Comparison of ENCODE assay signal across 27 cellular contexts in genomic region chr3:42220436-42220835, GRCh38. TPM values are rescaled to one million over a fixed set of nuclear protein-coding genes. Genes with fewer than 3 reads are reported as not detected.
DNase-seq lines count a peak whose midpoint lies in the region; ATAC-seq, FAIRE-seq and TF ChIP-seq lines count a peak whose summit lies in the region.
"Had no signal": no experiment of that assay in that cellular context is flagged by ENCODE, and none has a peak within 500 bp of the region (broad histone marks: within the 10 kb centered on the region; RNA-seq: fewer than 3 reads in every experiment).

No MANE protein-coding gene starts in this region.

- ATAC-seq in HepG2 (peak; percentile 26; the same call in 2 of the 3 replicates), right lobe of liver (no peak), natural killer cell (no peak), GM21528 (IDR thresholded peaks at IDR 0.05; ENCODE audit: low FRiP score, unreplicated experiment) (no peak)
- ATAC-seq: HCT116 had no signal

- H3K4me1 Mint-ChIP-seq in endodermal cell (no peaks in the 10 kb centered on the region), neural crest cell (peaks cover 17% of the 10 kb centered on the region), type B pancreatic cell (ENCODE audit: unreplicated experiment) (no peaks in the 10 kb centered on the region), natural killer cell (peaks cover 22 to 23% of the 10 kb centered on the region in 2 donors)
- peaks cover 21% of the 10 kb centered on the region for H3K4me1 Mint-ChIP-seq in activated CD4-positive, alpha-beta memory T cell treated with anti-CD3 and anti-CD28 coated beads for 36 hours (ENCODE audit: low read depth)

- no peak for DNase-seq in HepG2 (ENCODE audit: low spot score)
- DNase-seq in right lobe of liver = no peak
- DNase-seq in endodermal cell = peak; percentile 20
- DNase-seq in neural crest cell (ENCODE audit: low read depth, low spot score) = no peak
- DNase-seq in type B pancreatic cell (ENCODE audit: extremely low spot score, unreplicated experiment) = peak; percentile 62
- DNase-seq in natural killer cell = no peak
- no peak for DNase-seq in activated CD4-positive, alpha-beta memory T cell treated with anti-CD3 and anti-CD28 coated beads for 36 hours
- DNase-seq: Caco-2; CD4-positive, alpha-beta T cell; Karpas-422; NCI-H1092 treated with DMSO at 0.1 percent for 48 hours; NCI-H1436; NCI-H187; NCI-H2171 treated with DMSO at 0.1 percent for 48 hours; NCI-H524; NCI-H748 treated with DMSO at 0.1 percent for 48 hours; SIG-M5 had no signal

- H3K79me2 ChIP-seq in HepG2 (ENCODE audit: insufficient read depth, low read length) = no peaks in the 10 kb centered on the region

- TF ChIP-seq CTCF in HepG2 (CRISPR knock-in tag; IDR thresholded peaks at IDR 0.05) = no peak
- no peak for TF ChIP-seq CTCF in right lobe of liver (IDR thresholded peaks at IDR 0.05)
- TF ChIP-seq CTCF in endodermal cell (conservative IDR thresholded peaks at IDR 0.05) = no peak
- no peak for TF ChIP-seq CTCF in neural crest cell (conservative IDR thresholded peaks at IDR 0.05)
- no peak for TF ChIP-seq CTCF in type B pancreatic cell (conservative IDR thresholded peaks at IDR 0.05)
- no peak for TF ChIP-seq CTCF in natural killer cell (IDR thresholded peaks at IDR 0.05)

- H2AFZ ChIP-seq in HepG2 (ENCODE audit: low read length) = no peak overlapping the region

- no peak for FAIRE-seq in HepG2 (lab: Jason Lieb, UNC)
- FAIRE-seq: A204.1, G401.6, GM12891, RCC 7860 had no signal

- H3K27ac Mint-ChIP-seq in endodermal cell = peak overlapping the region; percentile 61
- peak overlapping the region; percentile 81 for H3K27ac Mint-ChIP-seq in neural crest cell (ENCODE audit: unreplicated experiment)
- H3K27ac Mint-ChIP-seq in type B pancreatic cell = no peak overlapping the region
- no peak overlapping the region for H3K27ac Mint-ChIP-seq in natural killer cell
- H3K27ac Mint-ChIP-seq in activated CD4-positive, alpha-beta memory T cell treated with anti-CD3 and anti-CD28 coated beads for 36 hours = no peak overlapping the region
- H3K27ac Mint-ChIP-seq: CD4-positive, alpha-beta T cell had no signal

- H3K4me3 Mint-ChIP-seq in endodermal cell = no peak overlapping the region
- H3K4me3 Mint-ChIP-seq in neural crest cell = no peak overlapping the region
- H3K4me3 Mint-ChIP-seq in type B pancreatic cell = no peak overlapping the region
- H3K4me3 Mint-ChIP-seq in natural killer cell = no peak overlapping the region
- no peak overlapping the region for H3K4me3 Mint-ChIP-seq in activated CD4-positive, alpha-beta memory T cell treated with anti-CD3 and anti-CD28 coated beads for 36 hours
- H3K4me3 Mint-ChIP-seq: CD4-positive, alpha-beta T cell had no signal

- TF ChIP-seq POLR2A in HepG2 (IDR thresholded peaks at IDR 0.05; ENCODE audit: insufficient read depth in 1 of 2, low read depth in 2 of 2, low read length in 2 of 2) (no peak), right lobe of liver (IDR thresholded peaks at IDR 0.05) (no peak)

- POLR2A ChIA-PET in HepG2 (lab: Yijun Ruan, JAX) = no interaction called here
- POLR2A ChIA-PET in activated CD4-positive, alpha-beta memory T cell treated with anti-CD3 and anti-CD28 coated beads for 36 hours (lab: Charles Lee) = no interaction called here

- intact Hi-C loops in HepG2 (cut with micrococcal nuclease; ENCODE audit: unreplicated experiment) = no loop called here
- intact Hi-C loops in right lobe of liver (cut with DNase I) = loop anchor here in 1 of 2 donors (10.0 kb wide), 1 partner anchor 314 kb away; no protein-coding TSS in a partner anchor
- intact Hi-C loops in natural killer cell (cut with micrococcal nuclease) = no loop called here
- intact Hi-C loops in activated CD4-positive, alpha-beta memory T cell treated with anti-CD3 and anti-CD28 coated beads for 36 hours (cut with micrococcal nuclease) = no loop called here

- no peaks in the 10 kb centered on the region for H4K20me1 ChIP-seq in HepG2 (ENCODE audit: insufficient read depth, low read length)

- no peaks in the 10 kb centered on the region for H3K27me3 Mint-ChIP-seq in endodermal cell (ENCODE audit: insufficient read depth)
- no peaks in the 10 kb centered on the region for H3K27me3 Mint-ChIP-seq in neural crest cell (ENCODE audit: low read depth)
- H3K27me3 Mint-ChIP-seq in type B pancreatic cell = no peaks in the 10 kb centered on the region
- no peaks in the 10 kb centered on the region for H3K27me3 Mint-ChIP-seq in natural killer cell (ENCODE audit: low read depth in 2 of 2)
- H3K27me3 Mint-ChIP-seq in activated CD4-positive, alpha-beta memory T cell treated with anti-CD3 and anti-CD28 coated beads for 36 hours = no peaks in the 10 kb centered on the region
- H3K27me3 Mint-ChIP-seq: CD4-positive, alpha-beta T cell had no signal

- peaks cover 18 to 49% of the 10 kb centered on the region in 2 experiments; a peak in 4 of 5 replicates for H3K36me3 ChIP-seq in HepG2 (replicated peaks in 1 of 2; ENCODE audit: control insufficient read depth in 1 of 2, insufficient read depth in 2 of 2, low read length in 2 of 2)
- H3K36me3 ChIP-seq in right lobe of liver = peaks cover 0 to 14% (median 5%) of the 10 kb centered on the region in 4 donors
- H3K36me3 ChIP-seq in endodermal cell (ENCODE audit: control insufficient read depth, insufficient read depth, low read length) = peaks cover 34% of the 10 kb centered on the region

- H3K9ac ChIP-seq in HepG2 (ENCODE audit: insufficient read depth, low read depth, low read length) (no peak overlapping the region), endodermal cell (ENCODE audit: extremely low read depth, low read length, poor library complexity, severe bottlenecking) (no peak overlapping the region)
- H3K9ac ChIP-seq: BLaER1 had no signal

- TF ChIP-seq RAD21 in HepG2 (CRISPR knock-in tag; IDR thresholded peaks at IDR 0.05) = no peak

- in situ Hi-C loops in HepG2 (cut with HindIII; ENCODE audit: extremely low pct_ligation_motif_present, low pct_unique_long_range_greater_than_20kb) = loop anchor here (10.0 kb wide), 1 partner anchor 314 kb away; no protein-coding TSS in a partner anchor

- no peaks in the 10 kb centered on the region for H3K4me1 ChIP-seq in HepG2 (ENCODE audit: insufficient read depth, low read length)
- peaks cover 0 to 3% (median 0%) of the 10 kb centered on the region in 4 donors for H3K4me1 ChIP-seq in right lobe of liver
- no peaks in the 10 kb centered on the region for H3K4me1 ChIP-seq in endodermal cell (ENCODE audit: control insufficient read depth, insufficient read depth, low read length)
- H3K4me1 ChIP-seq: Caco-2 had no signal

- H3K4me3 ChIP-seq in HepG2 (replicated peaks in 1 of 3; ENCODE audit: insufficient read depth in 1 of 3, low read depth in 2 of 3, low read length in 3 of 3) (no peak overlapping the region), right lobe of liver (no peak overlapping the region), endodermal cell (ENCODE audit: low read length) (no peak overlapping the region)
- H3K4me3 ChIP-seq: BLaER1, SK-N-MC had no signal

- H3K9me3 Mint-ChIP-seq in endodermal cell (no peaks in the 10 kb centered on the region), neural crest cell (no peaks in the 10 kb centered on the region), type B pancreatic cell (no peaks in the 10 kb centered on the region), natural killer cell (no peaks in the 10 kb centered on the region)
- no peaks in the 10 kb centered on the region for H3K9me3 Mint-ChIP-seq in activated CD4-positive, alpha-beta memory T cell treated with anti-CD3 and anti-CD28 coated beads for 36 hours
- H3K9me3 Mint-ChIP-seq: CD4-positive, alpha-beta T cell had no signal

- H3K27me3 ChIP-seq in HepG2 (ENCODE audit: control insufficient read depth in 1 of 2, insufficient read depth in 2 of 2, low read length in 2 of 2) (no peaks in the 10 kb centered on the region), right lobe of liver (no peaks in the 10 kb centered on the region), endodermal cell (ENCODE audit: control insufficient read depth, insufficient read depth, low read length, poor library complexity, severe bottlenecking) (no peaks in the 10 kb centered on the region)
- H3K27me3 ChIP-seq: BLaER1 had no signal

- H3K4me2 ChIP-seq in HepG2 (ENCODE audit: low read depth, low read length) = no peak overlapping the region
- H3K4me2 ChIP-seq: BLaER1 had no signal

- TF ChIP-seq EP300 in HepG2 (IDR thresholded peaks at IDR 0.05; ENCODE audit: low read depth in 2 of 2, low read length in 2 of 2) = no peak
- TF ChIP-seq EP300 in HepG2 (CRISPR knock-in tag; IDR thresholded peaks at IDR 0.05; ENCODE audit: borderline replicate concordance) = no peak

- peaks cover 27% of the 10 kb centered on the region for H3K36me3 Mint-ChIP-seq in endodermal cell (ENCODE audit: low read depth)
- peaks cover 13% of the 10 kb centered on the region for H3K36me3 Mint-ChIP-seq in neural crest cell (ENCODE audit: low read depth)
- peaks cover 9% of the 10 kb centered on the region for H3K36me3 Mint-ChIP-seq in type B pancreatic cell
- peaks cover 16% of the 10 kb centered on the region for H3K36me3 Mint-ChIP-seq in natural killer cell
- peaks cover 26% of the 10 kb centered on the region for H3K36me3 Mint-ChIP-seq in activated CD4-positive, alpha-beta memory T cell treated with anti-CD3 and anti-CD28 coated beads for 36 hours

- H3K9me3 ChIP-seq in HepG2 (ENCODE audit: low read length) (no peaks in the 10 kb centered on the region), right lobe of liver (no peaks in the 10 kb centered on the region), endodermal cell (ENCODE audit: control insufficient read depth, low read length) (no peaks in the 10 kb centered on the region)
- H3K9me3 ChIP-seq: BLaER1, Caco-2 had no signal

- no TSS peak for BruUV-seq in HepG2 (replicated peaks; lab: Mats Ljungman, UMichigan)

- WGBS in HepG2 (ENCODE audit: low lambda C conversion rate) = 93% methylated on average over 9 of the region's 15 CpGs
- 96% methylated on average over 8 of the region's 15 CpGs for WGBS in right lobe of liver (ENCODE audit: insufficient coverage, low coverage, low lambda C conversion rate, missing lambda C conversion rate)
- WGBS in endodermal cell (ENCODE audit: insufficient coverage in 1 of 2, insufficient read length in 1 of 2), 2 experiments = 94 to 95% methylated on average over 11 to 15 of the region's 15 CpGs

- CTCF ChIA-PET in HepG2 (lab: Yijun Ruan, JAX; ENCODE audit: low intra/inter-chr PET ratio, low total read pairs) = no interaction called here
- CTCF ChIA-PET in activated CD4-positive, alpha-beta memory T cell treated with anti-CD3 and anti-CD28 coated beads for 36 hours (lab: Charles Lee) = interaction anchor here (0.6 kb wide), 1 partner anchor 29 kb away, joined by 3 read pairs; no protein-coding TSS in a partner anchor

- H3K27ac ChIP-seq in HepG2 (ENCODE audit: extremely low read length, insufficient read depth, low read length) (no peak overlapping the region), right lobe of liver (no peak overlapping the region), endodermal cell (ENCODE audit: low read depth, low read length) (no peak overlapping the region)
- H3K27ac ChIP-seq: BLaER1, SK-N-MC had no signal

RNA-seq across cellular contexts. Expression of gene CCK, which starts 45.5 kb away (rescaled TPM):
- not detected in 2 replicates for total RNA-seq in HepG2 (2016; rRNA removed; fragmentation: Illumina TruSeq; extraction: Trizol)
- total RNA-seq in HepG2 (2016; cell fraction: cytosol; rRNA removed; fragmentation: Illumina TruSeq; extraction: Trizol; ENCODE audit: low read depth) = not detected in 2 replicates
- total RNA-seq in HepG2 (2016; cell fraction: insoluble cytoplasmic fraction; rRNA removed; fragmentation: Illumina TruSeq; extraction: Trizol) = not detected in 2 replicates
- total RNA-seq in HepG2 (2016; cell fraction: membrane; rRNA removed; fragmentation: Illumina TruSeq; extraction: Trizol) = not detected in 2 replicates
- not detected in 2 replicates for total RNA-seq in HepG2 (2016; cell fraction: nucleus; rRNA removed; fragmentation: Illumina TruSeq; extraction: Trizol)
- polyA plus RNA-seq in HepG2 (2011; rRNA removed) = not detected in 2 replicates
- not detected in 2 replicates for polyA plus RNA-seq in HepG2 (2011; cell fraction: cytosol; rRNA removed)
- not detected in 2 replicates for polyA plus RNA-seq in HepG2 (2011; cell fraction: nucleus; rRNA removed)
- polyA plus RNA-seq in HepG2 (2012) = not detected in 2 replicates
- polyA plus RNA-seq in HepG2 (2016; cell fraction: cytosol; fragmentation: Illumina TruSeq; extraction: Trizol; ENCODE audit: low read depth) = not detected in 2 replicates
- not detected in 2 replicates for polyA plus RNA-seq in HepG2 (2016; cell fraction: insoluble cytoplasmic fraction; fragmentation: Illumina TruSeq; extraction: Trizol; ENCODE audit: low read depth)
- not detected in 2 replicates for polyA plus RNA-seq in HepG2 (2016; cell fraction: membrane; fragmentation: Illumina TruSeq; extraction: Trizol; ENCODE audit: low read depth)
- polyA plus RNA-seq in HepG2 (2016; cell fraction: nucleus; fragmentation: Illumina TruSeq; extraction: Trizol; ENCODE audit: insufficient read depth, low read depth) = not detected in 2 replicates
- not detected in 2 replicates for polyA minus RNA-seq in HepG2 (2011; rRNA and poly(A)+ RNA removed; ENCODE audit: low replicate concordance)
- not detected in 2 replicates for polyA minus RNA-seq in HepG2 (2011; cell fraction: cytosol; rRNA and poly(A)+ RNA removed)
- polyA minus RNA-seq in HepG2 (2011; cell fraction: nucleus; rRNA and poly(A)+ RNA removed) = not detected in 2 replicates
- not detected for total RNA-seq in right lobe of liver
- under 1 TPM; 0.64 to 0.97 TPM for total RNA-seq in endodermal cell
- not detected for polyA plus RNA-seq in endodermal cell (2013, experiment 1 of 2)
- 0.46 TPM for polyA plus RNA-seq in endodermal cell (2013, experiment 2 of 2)
- not detected in 2 replicates for total RNA-seq in neural crest cell
- total RNA-seq in type B pancreatic cell (ENCODE audit: low replicate concordance) = 1.3 and 17.7 TPM in 2 replicates
- total RNA-seq in natural killer cell = under 1 TPM in 1 of 3 donors, not detected in 2; 0.54 TPM
- total RNA-seq in activated CD4-positive, alpha-beta memory T cell treated with anti-CD3 and anti-CD28 coated beads for 36 hours = not detected
- total RNA-seq: Caco-2; CD4-positive, alpha-beta T cell; H4; HT-29 had no signal

Comparison
In these comparisons a context has a peak if more than half of its experiments do, and no peak if none do; other contexts are left out.
1. DNase-seq: peak in endodermal cell (single experiment) and type B pancreatic cell (single experiment); none in HepG2 (single experiment), right lobe of liver (0 of 3), neural crest cell (single experiment), natural killer cell (single experiment) and activated CD4-positive, alpha-beta memory T cell treated with anti-CD3 and anti-CD28 coated beads for 36 hours (single experiment).
2. H3K27ac Mint-ChIP-seq: peak in endodermal cell (single experiment) and neural crest cell (single experiment); none in type B pancreatic cell (single experiment), natural killer cell (0 of 2) and activated CD4-positive, alpha-beta memory T cell treated with anti-CD3 and anti-CD28 coated beads for 36 hours (single experiment).